In the genomic region with DNA sequence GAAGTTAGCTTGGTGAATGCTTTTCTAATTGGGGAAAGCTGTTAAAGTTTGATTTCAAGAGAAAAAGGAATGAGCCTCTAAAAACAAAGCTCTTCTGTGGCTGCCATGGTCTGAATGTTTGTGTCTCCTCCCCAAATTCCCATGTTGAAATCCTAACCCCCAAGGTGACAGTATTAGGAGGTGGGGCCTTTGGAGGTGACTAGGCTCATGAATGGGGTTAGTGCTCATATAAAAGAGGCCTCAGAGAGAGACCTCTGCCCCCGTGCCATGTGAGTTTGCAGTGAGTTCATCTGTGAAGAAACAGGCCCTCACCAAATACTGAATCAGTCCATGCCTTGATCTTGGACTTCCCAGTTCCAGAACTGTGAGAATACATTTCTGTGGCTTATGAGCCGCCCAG, we compare ENCODE assay signal across 1 cellular context.
TF ChIP-seq lines count a peak whose summit lies in the region.

No MANE protein-coding gene starts in this region.

TF ChIP-seq in IMR-90, 13 proteins besides CTCF, POLR2A, EP300 and RAD21:
- TF ChIP-seq FOS (IDR thresholded peaks at IDR 0.05; ENCODE audit: low read depth, low read length): no peak
- no peak for TF ChIP-seq MXI1 (IDR thresholded peaks at IDR 0.05; ENCODE audit: borderline replicate concordance, low read depth, low read length)
- no peak for TF ChIP-seq RCOR1 (IDR thresholded peaks at IDR 0.05; ENCODE audit: insufficient replicate concordance, low read length)
- TF ChIP-seq BHLHE40 (IDR thresholded peaks at IDR 0.05; ENCODE audit: low read depth, low read length): no peak
- TF ChIP-seq MAFK (IDR thresholded peaks at IDR 0.05; ENCODE audit: low read depth, low read length): no peak
- no peak for TF ChIP-seq CHD1 (IDR thresholded peaks at IDR 0.05; ENCODE audit: low read depth, low read length)
- TF ChIP-seq, protein P1, sequence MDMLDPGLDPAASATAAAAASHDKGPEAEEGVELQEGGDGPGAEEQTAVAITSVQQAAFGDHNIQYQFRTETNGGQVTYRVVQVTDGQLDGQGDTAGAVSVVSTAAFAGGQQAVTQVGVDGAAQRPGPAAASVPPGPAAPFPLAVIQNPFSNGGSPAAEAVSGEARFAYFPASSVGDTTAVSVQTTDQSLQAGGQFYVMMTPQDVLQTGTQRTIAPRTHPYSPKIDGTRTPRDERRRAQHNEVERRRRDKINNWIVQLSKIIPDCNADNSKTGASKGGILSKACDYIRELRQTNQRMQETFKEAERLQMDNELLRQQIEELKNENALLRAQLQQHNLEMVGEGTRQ (IDR thresholded peaks at IDR 0.05; ENCODE audit: low read depth, low read length): no peak
- no peak for TF ChIP-seq RFX5 (IDR thresholded peaks at IDR 0.05; ENCODE audit: low read depth, low read length)
- no peak for TF ChIP-seq CEBPB (IDR thresholded peaks at IDR 0.05; ENCODE audit: low read depth, low read length)
- TF ChIP-seq MAZ (IDR thresholded peaks at IDR 0.05; ENCODE audit: borderline replicate concordance, low read depth, low read length): no peak
- TF ChIP-seq ELK1 (IDR thresholded peaks at IDR 0.05; ENCODE audit: borderline replicate concordance, low read depth, low read length): no peak
- TF ChIP-seq SMC3 (IDR thresholded peaks at IDR 0.05; ENCODE audit: low read depth, low read length): no peak
- TF ChIP-seq NFE2L2 (IDR thresholded peaks at IDR 0.05; ENCODE audit: low read depth, low read length): no peak
